ENCODE assay signal across 8 cellular contexts in the genomic region with DNA sequence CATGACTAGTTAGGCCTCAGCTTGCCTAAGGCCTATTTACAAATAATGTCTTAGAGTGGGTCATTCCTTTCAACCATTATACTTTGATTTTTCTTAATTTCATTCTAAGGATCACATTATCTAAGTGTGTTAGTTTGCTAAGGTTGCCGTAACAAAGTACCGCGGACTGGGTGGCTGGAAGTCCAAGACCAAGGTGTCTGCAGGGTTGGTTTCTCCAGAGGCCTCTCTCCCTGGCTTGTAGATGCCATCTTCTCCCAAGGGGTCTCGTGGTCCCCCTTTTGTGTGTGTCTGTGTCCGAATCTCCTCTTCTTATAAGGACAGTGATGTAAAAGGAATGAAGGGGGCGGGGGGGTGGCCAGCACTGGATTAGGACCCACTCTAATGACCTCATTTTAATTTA.
"Had no signal": no experiment of that assay in that cellular context is flagged by ENCODE, and none has a peak within 500 bp of the region (broad histone marks: within the 10 kb centered on the region; RNA-seq: fewer than 3 reads in every experiment).

No MANE protein-coding gene starts in this region.

- H3K4me3 ChIP-seq: GM23248, GM23338, HAP-1 had no signal

- H3K27ac ChIP-seq: GM23248 had no signal

- H3K36me3 ChIP-seq: HAP-1 had no signal

- H3K9me3 ChIP-seq: HAP-1 had no signal

- DNase-seq: GM23248, GOT3, H7, H9, HCEC 1CT, HFFc6 had no signal
